In the genomic region with DNA sequence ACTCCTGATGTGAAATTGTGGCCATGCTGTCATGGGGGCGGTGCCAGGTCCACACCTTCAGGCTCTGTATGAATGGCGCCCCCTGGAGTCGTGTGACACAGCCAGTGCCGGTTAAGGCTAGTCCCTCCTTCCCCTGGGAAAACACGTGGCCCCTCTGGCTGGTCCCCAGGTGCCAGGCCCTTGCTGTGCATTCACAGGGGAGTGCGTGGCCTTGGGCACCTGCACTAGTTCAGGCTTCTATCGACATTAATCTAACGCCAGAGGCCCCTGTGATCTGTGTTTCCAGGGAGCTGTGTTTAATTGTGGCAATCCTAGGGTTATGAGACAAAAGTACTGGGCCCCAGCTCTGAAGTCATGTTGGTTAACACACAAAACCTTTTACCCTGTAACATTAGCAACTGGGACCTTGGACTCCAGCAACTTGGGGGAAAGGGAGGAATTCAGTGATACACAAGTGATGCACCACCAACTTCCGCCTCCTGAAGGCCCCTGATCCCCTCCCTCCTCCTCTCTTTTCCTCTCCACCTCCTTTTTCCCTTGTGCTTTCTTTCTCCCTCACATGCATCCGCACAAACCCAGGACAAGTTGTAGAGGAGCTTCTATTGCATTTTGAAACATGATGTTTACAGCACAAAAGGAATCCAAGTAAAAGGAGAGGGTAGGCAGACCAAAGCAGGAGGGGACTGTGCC, we compare ENCODE assay signal across 8 cellular contexts.
DNase-seq lines count a peak whose midpoint lies in the region; ATAC-seq and TF ChIP-seq lines count a peak whose summit lies in the region.

No MANE protein-coding gene starts in this region.

- intact Hi-C loops in right lobe of liver (cut with DNase I) = loop anchor here in 1 of 2 donors (10.0 kb wide), 1 partner anchor 74 kb away; no protein-coding TSS in a partner anchor

- H3K27ac ChIP-seq in right lobe of liver = peak overlapping the region; percentile 40 to 90 (median 61)

- ATAC-seq in GM18498 (IDR thresholded peaks at IDR 0.05; ENCODE audit: unreplicated experiment) (peak; percentile 43), HG03196 (IDR thresholded peaks at IDR 0.05; ENCODE audit: unreplicated experiment) (peak; percentile 38), right lobe of liver (peak; percentile 67 to 79 (median 74)), GM19395 (IDR thresholded peaks at IDR 0.05; ENCODE audit: unreplicated experiment) (no peak)

- no peak for TF ChIP-seq POLR2A in right lobe of liver (IDR thresholded peaks at IDR 0.05)

- no peaks in the 10 kb centered on the region for H3K27me3 ChIP-seq in right lobe of liver

- peaks cover 0 to 13% (median 4%) of the 10 kb centered on the region in 4 donors for H3K36me3 ChIP-seq in right lobe of liver

- WGBS in right lobe of liver (ENCODE audit: insufficient coverage, low coverage, low lambda C conversion rate, missing lambda C conversion rate) = 31% methylated on average over 3 of the region's 10 CpGs

- H3K9me3 ChIP-seq in right lobe of liver = no peaks in the 10 kb centered on the region

- DNase-seq in NCI-H460 (ENCODE audit: extremely low read depth, low read depth) (peak; percentile 75), choroid plexus epithelial cell (ENCODE audit: low read depth) (peak; percentile 74), right lobe of liver (peak; percentile 94 to 97 (median 97))
- DNase-seq in activated CD4-positive, alpha-beta T cell treated with anti-CD3 and anti-CD28 coated beads for 1 hour = peak; percentile 59
- DNase-seq in stimulated activated CD8-positive, alpha-beta memory T cell treated with anti-CD3 and anti-CD28 coated beads, Interleukin-15, amount 100 ng/mL, for 1 hour (ENCODE audit: low read depth) = peak; percentile 46

- H3K4me3 ChIP-seq in choroid plexus epithelial cell (ENCODE audit: low read depth, low read length) (no peak overlapping the region), right lobe of liver (no peak overlapping the region)

- H3K4me1 ChIP-seq in right lobe of liver = peaks cover 0 to 94% (median 40%) of the 10 kb centered on the region in 4 donors

- TF ChIP-seq CTCF in choroid plexus epithelial cell (conservative IDR thresholded peaks at IDR 0.05; ENCODE audit: low read depth, low read length) (peak; percentile 78), right lobe of liver (IDR thresholded peaks at IDR 0.05) (peak; percentile 71 to 83 (median 76))

Comparison
In these comparisons a context has a peak if more than half of its experiments do, and no peak if none do; other contexts are left out.
1. DNase-seq: peak in every context shown above with its lines; median percentile 97 in right lobe of liver; 75 in NCI-H460; 74 in choroid plexus epithelial cell; 59 in activated CD4-positive, alpha-beta T cell treated with anti-CD3 and anti-CD28 coated beads for 1 hour; 46 in stimulated activated CD8-positive, alpha-beta memory T cell treated with anti-CD3 and anti-CD28 coated beads, Interleukin-15, amount 100 ng/mL, for 1 hour.